ENCODE assay signal across 9 cellular contexts in the genomic region with DNA sequence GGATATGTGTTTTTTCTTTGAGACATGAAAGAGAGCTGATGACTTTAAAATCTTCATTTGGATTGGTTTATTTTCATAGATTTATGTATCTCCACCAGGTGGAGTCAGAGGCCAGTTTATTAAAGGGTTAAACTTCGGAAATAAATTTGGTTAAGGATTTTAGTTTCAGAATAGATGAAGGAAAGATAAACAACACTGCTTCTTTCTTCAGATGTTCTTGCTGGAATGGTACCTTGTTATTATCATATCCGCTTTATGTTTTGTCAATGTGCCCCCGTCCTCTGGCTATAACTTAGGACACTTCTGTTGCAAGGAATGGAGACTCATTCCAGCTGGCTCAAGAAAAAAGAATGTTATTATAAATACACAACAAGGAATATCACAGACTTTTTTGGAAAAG.
DNase-seq lines count a peak whose midpoint lies in the region; ATAC-seq and TF ChIP-seq lines count a peak whose summit lies in the region.
"Had no signal": no experiment of that assay in that cellular context is flagged by ENCODE, and none has a peak within 500 bp of the region (broad histone marks: within the 10 kb centered on the region; RNA-seq: fewer than 3 reads in every experiment).

No MANE protein-coding gene starts in this region.

- H3K9me3 ChIP-seq in OCI-LY1 (ENCODE audit: low read length), result no peaks in the 10 kb centered on the region
- H3K9me3 ChIP-seq in esophagus muscularis mucosa, result no peaks in the 10 kb centered on the region
- H3K9me3 ChIP-seq: SJSA1 had no signal

- no peaks in the 10 kb centered on the region for H3K79me2 ChIP-seq in OCI-LY1 (ENCODE audit: insufficient read depth, low read length)

- no peaks in the 10 kb centered on the region for H3K9me2 ChIP-seq in OCI-LY1 (ENCODE audit: low read depth, low read length)

- intact Hi-C loops in esophagus muscularis mucosa (cut with DNase I), result loop anchor here (5.0 kb wide), 2 partner anchors 151 to 211 kb away; no protein-coding TSS in a partner anchor

- H3K4me1 ChIP-seq in OCI-LY1 (ENCODE audit: insufficient read depth, low read length, severe bottlenecking) (no peaks in the 10 kb centered on the region), esophagus muscularis mucosa (peaks cover 15 to 31% (median 28%) of the 10 kb centered on the region in 4 donors)
- H3K4me1 ChIP-seq: SJSA1 had no signal

- H3K4me2 ChIP-seq in OCI-LY1 (ENCODE audit: low read length), result no peak overlapping the region

- H4K20me1 ChIP-seq in OCI-LY1 (ENCODE audit: insufficient read depth, low read length), result no peaks in the 10 kb centered on the region

- TF ChIP-seq EP300 in esophagus muscularis mucosa (IDR thresholded peaks at IDR 0.05), result no peak

- no peak for ATAC-seq in HG02763 (IDR thresholded peaks at IDR 0.05; ENCODE audit: unreplicated experiment)
- ATAC-seq in GM21619 (IDR thresholded peaks at IDR 0.05; ENCODE audit: unreplicated experiment), result no peak

- no peaks in the 10 kb centered on the region for H3K36me3 ChIP-seq in OCI-LY1 (ENCODE audit: insufficient read depth, low read length)
- H3K36me3 ChIP-seq in esophagus muscularis mucosa, result no peaks in the 10 kb centered on the region
- H3K36me3 ChIP-seq: SJSA1 had no signal

- H2AFZ ChIP-seq in OCI-LY1 (ENCODE audit: low read length), result no peak overlapping the region

- H3K9ac ChIP-seq in OCI-LY1 (ENCODE audit: low read length), result no peak overlapping the region

- 27% methylated on average over 3 of the region's 3 CpGs for WGBS in esophagus muscularis mucosa

- no peaks in the 10 kb centered on the region for H3K27me3 ChIP-seq in OCI-LY1 (ENCODE audit: insufficient read depth, low read length)
- no peaks in the 10 kb centered on the region for H3K27me3 ChIP-seq in esophagus muscularis mucosa
- H3K27me3 ChIP-seq: SJSA1 had no signal

- no peaks in the 10 kb centered on the region for H3F3A ChIP-seq in OCI-LY1 (ENCODE audit: insufficient read depth, low read length)

- TF ChIP-seq POLR2A in esophagus muscularis mucosa (IDR thresholded peaks at IDR 0.05; ENCODE audit: low read depth), result no peak

- H3K4me3 ChIP-seq in OCI-LY1 (ENCODE audit: low read depth, low read length, poor library complexity, severe bottlenecking) (no peak overlapping the region), esophagus muscularis mucosa (peak overlapping the region in 3 of 4 donors; percentile 11 to 36 (median 18)), retinal pigment epithelial cell (ENCODE audit: low read length) (no peak overlapping the region)
- H3K4me3 ChIP-seq: SJSA1 had no signal

- TF ChIP-seq CTCF in GM12873 (IDR thresholded peaks at IDR 0.05; ENCODE audit: insufficient read depth, low read depth, low read length, missing control alignments) (peak; percentile 25), OCI-LY1 (IDR thresholded peaks at IDR 0.05; ENCODE audit: low read length) (peak; percentile 49; the same call in 1 of the 2 replicates), esophagus muscularis mucosa (IDR thresholded peaks at IDR 0.05) (peak; percentile 41 to 47 (median 45)), retinal pigment epithelial cell (conservative IDR thresholded peaks at IDR 0.05; ENCODE audit: low read depth, low read length) (peak; percentile 47)

- DNase-seq in esophagus muscularis mucosa (ENCODE audit: extremely low spot score) (no peak), retinal pigment epithelial cell (ENCODE audit: low read depth) (no peak), NCI-H510A (lab: John Stamatoyannopoulos, UW) (no peak)
- DNase-seq: effector CD4-positive, alpha-beta T cell had no signal

- no peak overlapping the region for H3K27ac ChIP-seq in OCI-LY1 (ENCODE audit: low read depth, low read length, poor library complexity, severe bottlenecking)
- peak overlapping the region in 3 of 4 donors; percentile 11 to 29 (median 19) for H3K27ac ChIP-seq in esophagus muscularis mucosa (replicated peaks in 1 of 4)
- H3K27ac ChIP-seq: SJSA1 had no signal

Comparison
In these comparisons a context has a peak if more than half of its experiments do, and no peak if none do; other contexts are left out.
1. H3K4me3 ChIP-seq: peak in esophagus muscularis mucosa (3 of 4); none in OCI-LY1 (single experiment) and retinal pigment epithelial cell (single experiment).
2. Peak in every context shown above with its lines, with median percentiles within 50 percentile points of each other: CTCF ChIP-seq.